14 cellular contexts compared by ENCODE assay signal in genomic region chr10:77409697-77410471, GRCh38.
DNase-seq lines count a peak whose midpoint lies in the region; FAIRE-seq and TF ChIP-seq lines count a peak whose summit lies in the region.
"Had no signal": no experiment of that assay in that cellular context is flagged by ENCODE, and none has a peak within 500 bp of the region (broad histone marks: within the 10 kb centered on the region; RNA-seq: fewer than 3 reads in every experiment).

No MANE protein-coding gene starts in this region.

- H3K9me3 ChIP-seq in stomach: no peaks in the 10 kb centered on the region
- H3K9me3 ChIP-seq: MG63, testis had no signal

- no peak overlapping the region for H3K4me3 Mint-ChIP-seq in T-helper 2 cell treated with Interferon-gamma antibody and Interleukin-4, amounts not matched to agents 5 μg/mL and 100 μg/mL, for 36 hours
- H3K4me3 Mint-ChIP-seq: HFFc6 had no signal

- H3K27ac Mint-ChIP-seq in T-helper 2 cell treated with Interferon-gamma antibody and Interleukin-4, amounts not matched to agents 5 μg/mL and 100 μg/mL, for 36 hours: no peak overlapping the region

- FAIRE-seq in bronchial epithelial cell (lab: Jason Lieb, UNC): peak; percentile 75

- no peaks in the 10 kb centered on the region for H3K36me3 ChIP-seq in bronchial epithelial cell (ENCODE audit: control insufficient read depth, insufficient read depth, low read length)
- H3K36me3 ChIP-seq in stomach: no peaks in the 10 kb centered on the region
- H3K36me3 ChIP-seq: MG63 had no signal

- H3K27me3 Mint-ChIP-seq in T-helper 2 cell treated with Interferon-gamma antibody and Interleukin-4, amounts not matched to agents 5 μg/mL and 100 μg/mL, for 36 hours (ENCODE audit: low read depth): no peaks in the 10 kb centered on the region

- H3K4me3 ChIP-seq in bronchial epithelial cell (ENCODE audit: low read depth, low read length) (no peak overlapping the region), stomach (no peak overlapping the region)
- H3K4me3 ChIP-seq: MG63, testis had no signal

- no peaks in the 10 kb centered on the region for H3K4me1 Mint-ChIP-seq in T-helper 2 cell treated with Interferon-gamma antibody and Interleukin-4, amounts not matched to agents 5 μg/mL and 100 μg/mL, for 36 hours (ENCODE audit: low read depth)

- no peaks in the 10 kb centered on the region for H3K36me3 Mint-ChIP-seq in T-helper 2 cell treated with Interferon-gamma antibody and Interleukin-4, amounts not matched to agents 5 μg/mL and 100 μg/mL, for 36 hours (ENCODE audit: low read depth)

- intact Hi-C loops in stomach (cut with DNase I; ENCODE audit: low total_unique reads): no loop called here

- no peak for TF ChIP-seq EP300 in stomach (IDR thresholded peaks at IDR 0.05)

- H3K9me3 Mint-ChIP-seq in T-helper 2 cell treated with Interferon-gamma antibody and Interleukin-4, amounts not matched to agents 5 μg/mL and 100 μg/mL, for 36 hours: no peaks in the 10 kb centered on the region
- H3K9me3 Mint-ChIP-seq: HFFc6 had no signal

- TF ChIP-seq POLR2A in stomach (IDR thresholded peaks at IDR 0.05): no peak

- DNase-seq in SIG-M5 treated with dmso at 0.1 percent for 504 hours (lab: John Stamatoyannopoulos, UW; ENCODE audit: unreplicated experiment): peak; percentile 23
- no peak for DNase-seq in SIG-M5 (lab: John Stamatoyannopoulos, UW)
- peak; percentile 47 for DNase-seq in NCI-H2081 treated with DMSO at 0.1 percent for 48 hours (lab: John Stamatoyannopoulos, UW)
- no peak for DNase-seq in bronchial epithelial cell (ENCODE audit: low read depth)
- DNase-seq in stomach: peak; percentile 57
- DNase-seq in T-helper 2 cell treated with Interferon-gamma antibody and Interleukin-4, amounts not matched to agents 5 μg/mL and 100 μg/mL, for 36 hours (ENCODE audit: low spot score): no peak
- DNase-seq in occipital lobe (lab: John Stamatoyannopoulos, UW): no peak
- no peak for DNase-seq in NCI-H446 (lab: John Stamatoyannopoulos, UW)
- DNase-seq: aorta; HFFc6; MG63; stimulated activated CD4-positive, alpha-beta T cell treated with anti-CD3 and anti-CD28 coated beads, Interleukin-2, amount 100 ng/mL, for 48 hours; SW 1271; testis had no signal

- 27 to 36% (median 32%) methylated on average over 5 to 7 of the region's 7 CpGs for WGBS in stomach, 5 donors

- TF ChIP-seq CTCF in bronchial epithelial cell (IDR thresholded peaks at IDR 0.05; ENCODE audit: insufficient read depth, low read length, severe bottlenecking): no peak
- no peak for TF ChIP-seq CTCF in stomach (IDR thresholded peaks at IDR 0.05)

- H3K27ac ChIP-seq in stomach: peak overlapping the region in 1 of 5 donors; percentile 3
- H3K27ac ChIP-seq: testis had no signal

- peaks cover 17 to 62% (median 32%) of the 10 kb centered on the region in 4 donors for H3K4me1 ChIP-seq in stomach
- H3K4me1 ChIP-seq: testis had no signal

- no peaks in the 10 kb centered on the region for H3K27me3 ChIP-seq in bronchial epithelial cell (ENCODE audit: control insufficient read depth, insufficient read depth, low read length)
- H3K27me3 ChIP-seq in stomach: peaks cover 0 to 3% (median 0%) of the 10 kb centered on the region in 3 donors
- H3K27me3 ChIP-seq: MG63, testis had no signal

Comparison
In these comparisons a context has a peak if more than half of its experiments do, and no peak if none do; other contexts are left out.
1. DNase-seq: peak in SIG-M5 treated with dmso at 0.1 percent for 504 hours (single experiment), NCI-H2081 treated with DMSO at 0.1 percent for 48 hours (single experiment) and stomach (single experiment); none in SIG-M5 (single experiment), bronchial epithelial cell (single experiment), T-helper 2 cell treated with Interferon-gamma antibody and Interleukin-4, amounts not matched to agents 5 μg/mL and 100 μg/mL, for 36 hours (single experiment), occipital lobe (single experiment) and NCI-H446 (0 of 2).